1 cellular context compared by ENCODE assay signal in genomic region chr4:15737255-15737654, GRCh38.
TF ChIP-seq lines count a peak whose summit lies in the region.

No MANE protein-coding gene starts in this region.

TF ChIP-seq in H1, 55 proteins besides CTCF, POLR2A, EP300 and RAD21:
- TF ChIP-seq CEBPB (IDR thresholded peaks at IDR 0.05; ENCODE audit: low read depth, low read length) = no peak
- TF ChIP-seq CREB1 (IDR thresholded peaks at IDR 0.05) = no peak
- TF ChIP-seq MAFK (IDR thresholded peaks at IDR 0.05; ENCODE audit: low read depth, low read length) = no peak
- no peak for TF ChIP-seq GABPA (IDR thresholded peaks at IDR 0.05; ENCODE audit: borderline replicate concordance, insufficient read depth, low read length)
- TF ChIP-seq CHD2 (IDR thresholded peaks at IDR 0.05; ENCODE audit: low read length) = no peak
- TF ChIP-seq MAX (IDR thresholded peaks at IDR 0.05) = no peak
- TF ChIP-seq RFX5 (IDR thresholded peaks at IDR 0.05; ENCODE audit: borderline replicate concordance, low read depth, low read length) = no peak
- no peak for TF ChIP-seq NANOG (IDR thresholded peaks at IDR 0.05; ENCODE audit: insufficient read depth, low read depth, low read length, poor library complexity, severe bottlenecking)
- no peak for TF ChIP-seq JUND (IDR thresholded peaks at IDR 0.05; ENCODE audit: low read length)
- no peak for TF ChIP-seq SIN3A (conservative IDR thresholded peaks at IDR 0.05 in 1 of 2, IDR thresholded peaks at IDR 0.05 in 1 of 2; ENCODE audit: low read depth in 1 of 2, low read length in 2 of 2)
- TF ChIP-seq EGR1 (IDR thresholded peaks at IDR 0.05; ENCODE audit: borderline replicate concordance, low read depth, low read length) = no peak
- TF ChIP-seq PHF8 (conservative IDR thresholded peaks at IDR 0.05; ENCODE audit: low read depth, low read length) = no peak
TF ChIP-seq in H1: peak in this region for 0.
